Comparison of ENCODE assay signal across 1 cellular context in genomic region chr15:52184721-52185120, GRCh38.
TF ChIP-seq lines count a peak whose summit lies in the region.

No MANE protein-coding gene starts in this region.

TF ChIP-seq in HepG2, 621 proteins besides CTCF, POLR2A, EP300 and RAD21:
- 0 out of 2 replicates have a peak, but pooled peaks have one; percentile 12 for TF ChIP-seq PAXIP1 (CRISPR knock-in tag; conservative IDR thresholded peaks at IDR 0.05)
- TF ChIP-seq MTERF4 (CRISPR knock-in tag; IDR thresholded peaks at IDR 0.05): no peak
- 0 out of 2 replicates have a peak, but pooled peaks have one; percentile 33 for TF ChIP-seq NR2C2 (CRISPR knock-in tag; IDR thresholded peaks at IDR 0.05; ENCODE audit: borderline replicate concordance)
- no peak for TF ChIP-seq SOX13 (IDR thresholded peaks at IDR 0.05)
- peak in 1 of 2 experiments; percentile 67; a peak in 1 of 4 replicates for TF ChIP-seq SOX13 (CRISPR knock-in tag; conservative IDR thresholded peaks at IDR 0.05 in 1 of 2, IDR thresholded peaks at IDR 0.05 in 1 of 2)
- no peak for TF ChIP-seq ZNF264 (CRISPR knock-in tag; IDR thresholded peaks at IDR 0.05)
- peak; percentile 30; the same call in 1 of the 2 replicates for TF ChIP-seq SOX5 (CRISPR knock-in tag; IDR thresholded peaks at IDR 0.05; ENCODE audit: borderline replicate concordance)
- TF ChIP-seq ZBTB34 (CRISPR knock-in tag; IDR thresholded peaks at IDR 0.05): no peak
- TF ChIP-seq, protein P1, sequence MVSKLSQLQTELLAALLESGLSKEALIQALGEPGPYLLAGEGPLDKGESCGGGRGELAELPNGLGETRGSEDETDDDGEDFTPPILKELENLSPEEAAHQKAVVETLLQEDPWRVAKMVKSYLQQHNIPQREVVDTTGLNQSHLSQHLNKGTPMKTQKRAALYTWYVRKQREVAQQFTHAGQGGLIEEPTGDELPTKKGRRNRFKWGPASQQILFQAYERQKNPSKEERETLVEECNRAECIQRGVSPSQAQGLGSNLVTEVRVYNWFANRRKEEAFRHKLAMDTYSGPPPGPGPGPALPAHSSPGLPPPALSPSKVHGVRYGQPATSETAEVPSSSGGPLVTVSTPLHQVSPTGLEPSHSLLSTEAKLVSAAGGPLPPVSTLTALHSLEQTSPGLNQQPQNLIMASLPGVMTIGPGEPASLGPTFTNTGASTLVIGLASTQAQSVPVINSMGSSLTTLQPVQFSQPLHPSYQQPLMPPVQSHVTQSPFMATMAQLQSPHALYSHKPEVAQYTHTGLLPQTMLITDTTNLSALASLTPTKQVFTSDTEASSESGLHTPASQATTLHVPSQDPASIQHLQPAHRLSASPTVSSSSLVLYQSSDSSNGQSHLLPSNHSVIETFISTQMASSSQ (IDR thresholded peaks at IDR 0.05; ENCODE audit: low read depth): 0 out of 2 replicates have a peak, but pooled peaks have one; percentile 36
- TF ChIP-seq, protein P1 (CRISPR knock-in tag; IDR thresholded peaks at IDR 0.05; ENCODE audit: borderline replicate concordance): no peak
- TF ChIP-seq, protein P2, sequence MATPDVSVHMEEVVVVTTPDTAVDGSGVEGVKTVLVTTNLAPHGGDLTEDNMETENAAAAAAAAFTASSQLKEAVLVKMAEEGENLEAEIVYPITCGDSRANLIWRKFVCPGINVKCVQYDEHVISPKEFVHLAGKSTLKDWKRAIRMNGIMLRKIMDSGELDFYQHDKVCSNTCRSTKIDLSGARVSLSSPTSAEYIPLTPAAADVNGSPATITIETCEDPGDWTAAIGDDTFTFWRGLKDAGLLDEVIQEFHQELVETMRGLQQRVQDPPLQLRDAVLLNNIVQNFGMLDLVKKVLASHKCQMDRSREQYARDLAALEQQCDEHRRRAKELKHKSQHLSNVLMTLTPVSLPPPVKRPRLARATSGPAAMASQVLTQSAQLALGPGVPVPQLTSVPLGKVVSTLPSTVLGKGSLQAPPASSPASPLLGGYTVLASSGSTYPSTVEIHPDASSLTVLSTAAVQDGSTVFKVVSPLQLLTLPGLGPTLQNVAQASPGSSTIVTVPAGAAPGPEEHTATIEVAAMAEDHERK (CRISPR knock-in tag; IDR thresholded peaks at IDR 0.05; ENCODE audit: low read depth): no peak
- peak; percentile 14; the same call in 1 of the 2 replicates for TF ChIP-seq CEBPB (IDR thresholded peaks at IDR 0.05; ENCODE audit: borderline replicate concordance, low read depth, low read length)
- no peak for TF ChIP-seq ZFP36 (IDR thresholded peaks at IDR 0.05; ENCODE audit: borderline replicate concordance, low read depth, low read length, partially characterized antibody)
- no peak for TF ChIP-seq ZNF768 (CRISPR knock-in tag; IDR thresholded peaks at IDR 0.05)
- TF ChIP-seq FOXA3 (CRISPR knock-in tag; IDR thresholded peaks at IDR 0.05): 0 out of 2 replicates have a peak, but pooled peaks have one; percentile 6
- TF ChIP-seq, protein P3, sequence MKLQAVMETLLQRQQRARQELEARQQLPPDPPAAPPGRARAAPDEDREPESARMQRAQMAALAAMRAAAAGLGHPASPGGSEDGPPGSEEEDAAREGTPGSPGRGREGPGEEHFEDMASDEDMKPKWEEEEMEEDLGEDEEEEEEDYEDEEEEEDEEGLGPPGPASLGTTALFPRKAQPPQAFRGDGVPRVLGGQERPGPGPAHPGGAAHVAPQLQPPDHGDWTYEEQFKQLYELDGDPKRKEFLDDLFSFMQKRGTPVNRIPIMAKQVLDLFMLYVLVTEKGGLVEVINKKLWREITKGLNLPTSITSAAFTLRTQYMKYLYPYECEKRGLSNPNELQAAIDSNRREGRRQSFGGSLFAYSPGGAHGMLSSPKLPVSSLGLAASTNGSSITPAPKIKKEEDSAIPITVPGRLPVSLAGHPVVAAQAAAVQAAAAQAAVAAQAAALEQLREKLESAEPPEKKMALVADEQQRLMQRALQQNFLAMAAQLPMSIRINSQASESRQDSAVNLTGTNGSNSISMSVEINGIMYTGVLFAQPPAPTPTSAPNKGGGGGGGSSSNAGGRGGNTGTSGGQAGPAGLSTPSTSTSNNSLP (IDR thresholded peaks at IDR 0.05; ENCODE audit: low read depth, low read length): peak; percentile 81
- 0 out of 2 replicates have a peak, but pooled peaks have one; percentile 17 for TF ChIP-seq CEBPG (CRISPR knock-in tag; IDR thresholded peaks at IDR 0.05)
- peak; percentile 26; the same call in 1 of the 2 replicates for TF ChIP-seq NR2F6 (IDR thresholded peaks at IDR 0.05)
- no peak for TF ChIP-seq NR2F6 (CRISPR knock-in tag; IDR thresholded peaks at IDR 0.05)
- TF ChIP-seq NCOA2 (CRISPR knock-in tag; IDR thresholded peaks at IDR 0.05): no peak
- no peak for TF ChIP-seq SOX6 (IDR thresholded peaks at IDR 0.05)
- TF ChIP-seq SOX6 (CRISPR knock-in tag; IDR thresholded peaks at IDR 0.05): peak; percentile 63; the same call in 1 of the 2 replicates
TF ChIP-seq in HepG2: peak in this region for 11.
